In genomic region chr15:63506537-63507035, GRCh38 we compare ENCODE assay signal across 8 cellular contexts. TPM values are rescaled to one million over a fixed set of nuclear protein-coding genes. Genes with fewer than 3 reads are reported as not detected.
DNase-seq lines count a peak whose midpoint lies in the region; ATAC-seq and TF ChIP-seq lines count a peak whose summit lies in the region.

No MANE protein-coding gene starts in this region.

- no peaks in the 10 kb centered on the region for H3K36me3 ChIP-seq in endodermal cell (ENCODE audit: control insufficient read depth, insufficient read depth, low read length)
- no peaks in the 10 kb centered on the region for H3K36me3 ChIP-seq in gastrocnemius medialis

- peaks cover 22% of the 10 kb centered on the region for H3K27me3 Mint-ChIP-seq in endodermal cell (ENCODE audit: insufficient read depth)

- H3K9me3 ChIP-seq in endodermal cell (ENCODE audit: control insufficient read depth, low read length): no peaks in the 10 kb centered on the region
- H3K9me3 ChIP-seq in gastrocnemius medialis: no peaks in the 10 kb centered on the region

- TF ChIP-seq CTCF in endodermal cell (conservative IDR thresholded peaks at IDR 0.05) (no peak), gastrocnemius medialis (IDR thresholded peaks at IDR 0.05 in 4 of 5, conservative IDR thresholded peaks at IDR 0.05 in 1 of 5) (no peak)

- H3K27ac ChIP-seq in endodermal cell (ENCODE audit: low read depth, low read length): no peak overlapping the region
- H3K27ac ChIP-seq in gastrocnemius medialis: peak overlapping the region in 3 of 4 donors; percentile 96 to 99 (median 97)

- H3K27me3 ChIP-seq in endodermal cell (ENCODE audit: control insufficient read depth, insufficient read depth, low read length, poor library complexity, severe bottlenecking): peaks cover 11% of the 10 kb centered on the region
- no peaks in the 10 kb centered on the region for H3K27me3 ChIP-seq in gastrocnemius medialis

- DNase-seq in DMS79 treated with DMSO at 0.1 percent for 48 hours (lab: John Stamatoyannopoulos, UW) (peak; percentile 23), DMS79 (lab: John Stamatoyannopoulos, UW) (no peak), OCI-M1 (lab: John Stamatoyannopoulos, UW) (peak; percentile 18), endodermal cell (no peak), gastrocnemius medialis (no peak), occipital lobe (lab: John Stamatoyannopoulos, UW) (no peak)

- in situ Hi-C loops in gastrocnemius medialis (cut with MboI; ENCODE audit: low sequenced_read_pairs in 4 of 4): loop anchor here in 1 of 4 donors (25.0 kb wide), 1 partner anchor 581 kb away; the partner anchor contains the start of genes CIAO2A and SNX1

- WGBS in endodermal cell (ENCODE audit: insufficient coverage in 1 of 2, insufficient read length in 1 of 2), 2 experiments: 88 to 94% methylated on average over 8 of the region's 8 CpGs

- TF ChIP-seq POLR2A in gastrocnemius medialis (IDR thresholded peaks at IDR 0.05): no peak

- H3K9ac ChIP-seq in endodermal cell (ENCODE audit: extremely low read depth, low read length, poor library complexity, severe bottlenecking): no peak overlapping the region

- no peak overlapping the region for H3K27ac Mint-ChIP-seq in endodermal cell

- peak overlapping the region; percentile 76 for H3K4me3 Mint-ChIP-seq in endodermal cell

- H3K36me3 Mint-ChIP-seq in endodermal cell (ENCODE audit: low read depth): peaks cover 3% of the 10 kb centered on the region

- H3K4me3 ChIP-seq in endodermal cell (ENCODE audit: low read length) (peak overlapping the region; percentile 90), gastrocnemius medialis (peak overlapping the region; percentile 72 to 88 (median 82))

- intact Hi-C loops in gastrocnemius medialis (cut with DNase I; ENCODE audit: low total_unique reads): loop anchor here (10.0 kb wide), 2 partner anchors 462 to 588 kb away; partner anchors contain the start of genes CIAO2A, SNX1 and TPM1

- H3K4me1 Mint-ChIP-seq in endodermal cell: peaks cover 65% of the 10 kb centered on the region

- H3K4me1 ChIP-seq in endodermal cell (ENCODE audit: control insufficient read depth, insufficient read depth, low read length) (peaks cover 12% of the 10 kb centered on the region), gastrocnemius medialis (peaks cover 65 to 70% of the 10 kb centered on the region in 2 donors)

- ATAC-seq in gastrocnemius medialis (no peak), GM18858 (IDR thresholded peaks at IDR 0.05; ENCODE audit: unreplicated experiment) (no peak), HG03045 (IDR thresholded peaks at IDR 0.05; ENCODE audit: unreplicated experiment) (no peak)

- H3K9me3 Mint-ChIP-seq in endodermal cell: no peaks in the 10 kb centered on the region

RNA-seq across cellular contexts. Expression of gene USP3, which starts 2.2 kb away (rescaled TPM):
- total RNA-seq in endodermal cell: 10 to 100 TPM; 51.5 to 52.5 TPM
- polyA plus RNA-seq in endodermal cell (2013, experiment 1 of 2): 64.2 TPM
- 62.6 TPM for polyA plus RNA-seq in endodermal cell (2013, experiment 2 of 2)
- 10 to 100 TPM; 12.1 to 29.4 (median 15.5) TPM for total RNA-seq in gastrocnemius medialis
- total RNA-seq in occipital lobe: 86.4 TPM

Comparison
In these comparisons a context has a peak if more than half of its experiments do, and no peak if none do; other contexts are left out.
1. DNase-seq: peak in DMS79 treated with DMSO at 0.1 percent for 48 hours (single experiment) and OCI-M1 (single experiment); none in DMS79 (single experiment), endodermal cell (single experiment), gastrocnemius medialis (0 of 2) and occipital lobe (single experiment).